14 cellular contexts compared by ENCODE assay signal in the genomic region with DNA sequence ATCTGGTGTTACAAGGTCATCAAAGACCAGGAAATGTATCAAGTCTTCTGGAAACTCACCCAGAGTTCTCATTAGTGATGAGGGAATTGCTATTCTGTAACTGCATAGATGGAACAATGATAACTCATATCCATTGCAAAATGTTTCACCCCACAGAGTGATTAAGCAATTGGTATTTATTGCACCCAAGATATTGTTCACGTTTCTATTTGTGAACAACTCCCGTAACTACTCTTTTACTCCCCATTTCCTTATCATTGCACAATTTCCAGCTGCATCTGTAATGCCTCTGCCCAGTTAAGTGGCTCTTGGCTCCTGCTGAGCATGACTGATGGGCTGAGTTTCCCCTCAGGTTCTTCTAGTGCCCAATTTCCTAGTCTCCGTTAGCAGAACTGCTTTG.
A peak's percentile ranks its signal among the peaks of the same experiment; 100 is the strongest.
DNase-seq lines count a peak whose midpoint lies in the region; ATAC-seq and TF ChIP-seq lines count a peak whose summit lies in the region.
"Had no signal": no experiment of that assay in that cellular context is flagged by ENCODE, and none has a peak within 500 bp of the region (broad histone marks: within the 10 kb centered on the region; RNA-seq: fewer than 3 reads in every experiment).

No MANE protein-coding gene starts in this region.

- ATAC-seq in gastroesophageal sphincter = peak; percentile 83
- ATAC-seq in HG02678 (IDR thresholded peaks at IDR 0.05; ENCODE audit: unreplicated experiment) = no peak

- WGBS in gastroesophageal sphincter (ENCODE audit: low coverage in 1 of 2), 2 donors = 68 to 78% methylated on average over 3 of the region's 3 CpGs

- H3K27ac ChIP-seq in HL-60 (replicated peaks) (peak overlapping the region; percentile 58), RWPE1 (peak overlapping the region; percentile 81; the same call in 1 of the 2 replicates), gastroesophageal sphincter (no peak overlapping the region)
- H3K27ac ChIP-seq: prostate gland had no signal

- H3K4me3 ChIP-seq in HL-60 (replicated peaks; ENCODE audit: insufficient read depth, low read length) (no peak overlapping the region), gastroesophageal sphincter (no peak overlapping the region)
- H3K4me3 ChIP-seq: prostate gland had no signal

- DNase-seq in HL-60 (ENCODE audit: low read depth in 1 of 2, low spot score in 1 of 2) (peak; percentile 77 to 96), RWPE1 (ENCODE audit: low spot score) (peak; percentile 60), stromal cell of bone marrow (ENCODE audit: low read depth) (peak; percentile 44), islet precursor cell (no peak)
- DNase-seq in activated effector memory CD4-positive, alpha-beta T cell treated with anti-CD3 and anti-CD28 coated beads, Interleukin-2, amount 50 U/mL, for 16 hours = no peak
- DNase-seq: activated B cell treated with CpG ODN at 0.5 μM for 24 hours, activated T-cell treated with anti-CD3 and anti-CD28 coated beads for 4 hours, amygdala, GOT3, NCI-H1436, substantia nigra had no signal

- H3K27me3 ChIP-seq in HL-60 (ENCODE audit: insufficient read depth, poor library complexity, severe bottlenecking) = no peaks in the 10 kb centered on the region
- no peaks in the 10 kb centered on the region for H3K27me3 ChIP-seq in gastroesophageal sphincter

- no peaks in the 10 kb centered on the region for H3K36me3 ChIP-seq in gastroesophageal sphincter
- H3K36me3 ChIP-seq: prostate gland had no signal

- no peaks in the 10 kb centered on the region for H3K9me3 ChIP-seq in gastroesophageal sphincter
- H3K9me3 ChIP-seq: prostate gland had no signal

- no peaks in the 10 kb centered on the region for H3K4me1 ChIP-seq in gastroesophageal sphincter
- H3K4me1 ChIP-seq: prostate gland had no signal

- POLR2A ChIA-PET in RWPE1 (lab: Yijun Ruan, JAX; ENCODE audit: low non-redundant PET) = no interaction called here

- TF ChIP-seq POLR2A in gastroesophageal sphincter (IDR thresholded peaks at IDR 0.05) = no peak

- CTCF ChIA-PET in RWPE1 (lab: Yijun Ruan, JAX) = no interaction called here

- no peak for TF ChIP-seq CTCF in HL-60 (IDR thresholded peaks at IDR 0.05; ENCODE audit: insufficient read depth, low read length)
- no peak for TF ChIP-seq CTCF in RWPE1 (conservative IDR thresholded peaks at IDR 0.05; ENCODE audit: low read depth)
- no peak for TF ChIP-seq CTCF in gastroesophageal sphincter (IDR thresholded peaks at IDR 0.05)

- no peak for TF ChIP-seq EP300 in gastroesophageal sphincter (IDR thresholded peaks at IDR 0.05)

Comparison
In these comparisons a context has a peak if more than half of its experiments do, and no peak if none do; other contexts are left out.
1. DNase-seq: peak in HL-60 (2 of 2), RWPE1 (single experiment) and stromal cell of bone marrow (single experiment); none in islet precursor cell (single experiment) and activated effector memory CD4-positive, alpha-beta T cell treated with anti-CD3 and anti-CD28 coated beads, Interleukin-2, amount 50 U/mL, for 16 hours (single experiment).
2. H3K27ac ChIP-seq: peak in HL-60 (single experiment) and RWPE1 (single experiment); none in gastroesophageal sphincter (0 of 4).